ENCODE assay signal across 28 cellular contexts in the genomic region with DNA sequence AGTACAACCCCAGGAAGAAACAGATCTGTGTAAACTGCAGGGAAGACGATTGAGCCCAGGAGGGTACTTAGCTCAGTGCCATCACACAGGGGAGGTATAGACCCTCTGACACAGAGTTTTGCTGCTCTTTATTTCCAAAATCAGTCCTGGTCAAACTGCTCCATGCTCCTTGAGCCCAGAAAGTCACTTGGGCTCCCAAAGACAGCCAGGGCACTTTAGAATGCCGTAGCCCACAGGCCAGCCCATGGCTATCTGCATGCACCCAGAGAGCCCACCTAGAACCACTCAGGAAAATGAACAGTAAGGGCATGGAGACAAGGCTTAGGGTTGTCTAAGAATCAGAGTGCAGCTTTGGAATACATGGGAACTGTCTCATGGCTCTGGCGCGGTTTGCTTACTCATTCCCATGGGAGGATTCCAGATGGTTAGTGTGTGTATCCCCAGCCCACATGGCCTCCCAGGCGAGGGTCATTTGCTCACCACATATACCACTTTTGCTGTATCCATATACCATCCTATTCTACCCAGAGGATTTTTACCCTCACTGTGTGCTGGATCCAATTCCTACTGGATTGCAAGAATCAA. TPM values are rescaled to one million over a fixed set of nuclear protein-coding genes. Genes with fewer than 3 reads are reported as not detected.
DNase-seq lines count a peak whose midpoint lies in the region; ATAC-seq, FAIRE-seq and TF ChIP-seq lines count a peak whose summit lies in the region.
"Had no signal": no experiment of that assay in that cellular context is flagged by ENCODE, and none has a peak within 500 bp of the region (broad histone marks: within the 10 kb centered on the region; RNA-seq: fewer than 3 reads in every experiment).

No MANE protein-coding gene starts in this region.

- TF ChIP-seq CTCF in right lobe of liver (IDR thresholded peaks at IDR 0.05) (no peak), HepG2 (CRISPR knock-in tag; IDR thresholded peaks at IDR 0.05) (no peak)

- no peaks in the 10 kb centered on the region for H3K4me1 ChIP-seq in right lobe of liver
- H3K4me1 ChIP-seq in HepG2 (ENCODE audit: insufficient read depth, low read length): no peaks in the 10 kb centered on the region
- H3K4me1 ChIP-seq in right cardiac atrium (ENCODE audit: control insufficient read depth, insufficient read depth, low read length): no peaks in the 10 kb centered on the region
- H3K4me1 ChIP-seq: neural progenitor cell, psoas muscle had no signal

- in situ Hi-C loops in HepG2 (cut with HindIII; ENCODE audit: extremely low pct_ligation_motif_present, low pct_unique_long_range_greater_than_20kb): loop anchor here (10.0 kb wide), 2 partner anchors 272 to 1892 kb away; no protein-coding TSS in a partner anchor

- BruUV-seq in HepG2 (replicated peaks; lab: Mats Ljungman, UMichigan): no TSS peak

- no peaks in the 10 kb centered on the region for H4K20me1 ChIP-seq in HepG2 (ENCODE audit: insufficient read depth, low read length)

- CTCF ChIA-PET in HepG2 (lab: Yijun Ruan, JAX; ENCODE audit: low intra/inter-chr PET ratio, low total read pairs): no interaction called here

- no peaks in the 10 kb centered on the region for H3K36me3 ChIP-seq in right lobe of liver
- no peaks in the 10 kb centered on the region for H3K36me3 ChIP-seq in HepG2 (replicated peaks in 1 of 2; ENCODE audit: control insufficient read depth in 1 of 2, insufficient read depth in 2 of 2, low read length in 2 of 2)
- H3K36me3 ChIP-seq: gastroesophageal sphincter, neural progenitor cell, vagina had no signal

- no peaks in the 10 kb centered on the region for H3K27me3 ChIP-seq in right lobe of liver
- H3K27me3 ChIP-seq in HepG2 (ENCODE audit: control insufficient read depth in 1 of 2, insufficient read depth in 2 of 2, low read length in 2 of 2): no peaks in the 10 kb centered on the region
- H3K27me3 ChIP-seq in right cardiac atrium (ENCODE audit: control insufficient read depth, insufficient read depth): no peaks in the 10 kb centered on the region
- H3K27me3 ChIP-seq: neural progenitor cell, vagina had no signal

- no peak for TF ChIP-seq RAD21 in HepG2 (CRISPR knock-in tag; IDR thresholded peaks at IDR 0.05)

- TF ChIP-seq EP300 in HepG2 (IDR thresholded peaks at IDR 0.05; ENCODE audit: low read depth in 2 of 2, low read length in 2 of 2) (no peak), HepG2 (CRISPR knock-in tag; IDR thresholded peaks at IDR 0.05; ENCODE audit: borderline replicate concordance) (no peak)

- TF ChIP-seq POLR2A in right lobe of liver (IDR thresholded peaks at IDR 0.05) (no peak), HepG2 (IDR thresholded peaks at IDR 0.05; ENCODE audit: insufficient read depth in 1 of 2, low read depth in 2 of 2, low read length in 2 of 2) (no peak)

- 68% methylated on average over 4 of the region's 5 CpGs for WGBS in right lobe of liver (ENCODE audit: insufficient coverage, low coverage, low lambda C conversion rate, missing lambda C conversion rate)
- WGBS in HepG2 (ENCODE audit: low lambda C conversion rate): 16% methylated on average over 5 of the region's 5 CpGs
- WGBS in right cardiac atrium: 61% methylated on average over 5 of the region's 5 CpGs

- no peak overlapping the region for H2AFZ ChIP-seq in HepG2 (ENCODE audit: low read length)
- H2AFZ ChIP-seq: neural progenitor cell had no signal

- FAIRE-seq in HepG2 (lab: Jason Lieb, UNC) (no peak), urothelium cell line (lab: Jason Lieb, UNC) (no peak)
- FAIRE-seq: A204.1, D721Med, GM12878 had no signal

- H3K4me2 ChIP-seq in HepG2 (ENCODE audit: low read depth, low read length): no peak overlapping the region
- H3K4me2 ChIP-seq: neural progenitor cell had no signal

- ATAC-seq in right lobe of liver (no peak), HepG2 (no peak), right cardiac atrium (no peak)
- ATAC-seq: activated CD8-positive, alpha-beta T cell treated with anti-CD3 and anti-CD28 coated beads, Interleukin-2, amount 10 ng/mL, durations not matched to agents 7 days and 5 days; activated naive CD4-positive, alpha-beta T cell treated with anti-CD3 and anti-CD28 coated beads, Interleukin-2, amount 50 U/mL, for 72 hours; gastroesophageal sphincter; GM12878; psoas muscle had no signal

- no peak overlapping the region for H3K9ac ChIP-seq in HepG2 (ENCODE audit: insufficient read depth, low read depth, low read length)
- H3K9ac ChIP-seq: neural progenitor cell had no signal

- H3K4me3 ChIP-seq in right lobe of liver (no peak overlapping the region), HepG2 (replicated peaks in 1 of 3; ENCODE audit: insufficient read depth in 1 of 3, low read depth in 2 of 3, low read length in 3 of 3) (no peak overlapping the region), right cardiac atrium (ENCODE audit: low read length) (no peak overlapping the region)
- H3K4me3 ChIP-seq: coronary artery, gastroesophageal sphincter, GM12878, neural progenitor cell, psoas muscle, vagina had no signal

- peak in 2 of 3 donors; percentile 7 to 8 for DNase-seq in right lobe of liver
- DNase-seq in HepG2 (ENCODE audit: low spot score): no peak
- peak; percentile 81 for DNase-seq in NCI-H69 (lab: John Stamatoyannopoulos, UW)
- peak; percentile 41 for DNase-seq in fibroblast of peridontal ligament (ENCODE audit: extremely low read depth)
- peak; percentile 30 for DNase-seq in urothelium cell line (ENCODE audit: low spot score)
- DNase-seq in NCI-H748 (lab: John Stamatoyannopoulos, UW; ENCODE audit: unreplicated experiment): no peak
- DNase-seq in activated CD4-positive, CD25-positive, alpha-beta regulatory T cell (lab: John Stamatoyannopoulos, UW): no peak
- DNase-seq in right cardiac atrium: no peak
- DNase-seq: activated B cell treated with CpG ODN at 0.5 μM for 24 hours; activated CD8-positive, alpha-beta T cell treated with anti-CD3 and anti-CD28 coated beads, Interleukin-2, amount 10 ng/mL, durations not matched to agents 7 days and 5 days; activated T-cell treated with anti-CD3 and anti-CD28 coated beads, Interleukin-2, amount 50 U/mL, for 24 hours; C1 segment of cervical spinal cord; GF-D8; H7; NCI-H2029 treated with DMSO at 0.1 percent for 48 hours; psoas muscle; stimulated activated CD4-positive, alpha-beta T cell treated with anti-CD3 and anti-CD28 coated beads, Interleukin-12 subunit alpha, Interleukin-12 subunit beta, amount 100 ng/mL, for 4 hours; stimulated activated CD8-positive, alpha-beta memory T cell treated with anti-CD3 and anti-CD28 coated beads, Interleukin-4, amount 100 ng/mL, for 48 hours; substantia nigra; T-helper 2 cell had no signal

- POLR2A ChIA-PET in HepG2 (lab: Yijun Ruan, JAX): no interaction called here

- H3K9me3 ChIP-seq in right lobe of liver (no peaks in the 10 kb centered on the region), HepG2 (ENCODE audit: low read length) (no peaks in the 10 kb centered on the region), right cardiac atrium (ENCODE audit: control insufficient read depth, low read length) (no peaks in the 10 kb centered on the region)
- H3K9me3 ChIP-seq: gastroesophageal sphincter, psoas muscle, vagina had no signal

- no peaks in the 10 kb centered on the region for H3K79me2 ChIP-seq in HepG2 (ENCODE audit: insufficient read depth, low read length)

- H3K27ac ChIP-seq in right lobe of liver: no peak overlapping the region
- no peak overlapping the region for H3K27ac ChIP-seq in HepG2 (ENCODE audit: extremely low read length, insufficient read depth, low read length)
- H3K27ac ChIP-seq in right cardiac atrium (ENCODE audit: low read length): no peak overlapping the region
- H3K27ac ChIP-seq: coronary artery, gastroesophageal sphincter, neural progenitor cell, psoas muscle, vagina had no signal

- intact Hi-C loops in right lobe of liver (cut with DNase I) (no loop called here), HepG2 (cut with micrococcal nuclease; ENCODE audit: unreplicated experiment) (no loop called here), right cardiac atrium (cut with DNase I) (loop anchor here in 1 of 4 donors (5.0 kb wide), 1 partner anchor 234 kb away; no protein-coding TSS in a partner anchor)

TF ChIP-seq in HepG2, 621 proteins besides CTCF, POLR2A, EP300 and RAD21:
- no peak for TF ChIP-seq ZNF383 (CRISPR knock-in tag; IDR thresholded peaks at IDR 0.05; ENCODE audit: borderline replicate concordance)
- TF ChIP-seq ZMYM3 (CRISPR knock-in tag; IDR thresholded peaks at IDR 0.05): no peak
- TF ChIP-seq ZNF33A (CRISPR knock-in tag; IDR thresholded peaks at IDR 0.05; ENCODE audit: borderline replicate concordance): no peak
TF ChIP-seq in HepG2: peak in this region for 0.

RNA-seq across cellular contexts. Expression of gene PDCD5, which starts 14.7 kb away (rescaled TPM):
- total RNA-seq in right lobe of liver (10 to 100 TPM; 25.2 to 82.8 (median 42.8) TPM), HepG2 (2016; rRNA removed; fragmentation: Illumina TruSeq; extraction: Trizol) (332 and 370 TPM in 2 replicates), right cardiac atrium (100 to 1,000 TPM; 113 to 122 (median 116) TPM)
- 232 and 234 TPM in 2 replicates for total RNA-seq in HepG2 (2016; cell fraction: cytosol; rRNA removed; fragmentation: Illumina TruSeq; extraction: Trizol; ENCODE audit: low read depth)
- 325 and 382 TPM in 2 replicates for total RNA-seq in HepG2 (2016; cell fraction: insoluble cytoplasmic fraction; rRNA removed; fragmentation: Illumina TruSeq; extraction: Trizol)
- 226 and 239 TPM in 2 replicates for total RNA-seq in HepG2 (2016; cell fraction: membrane; rRNA removed; fragmentation: Illumina TruSeq; extraction: Trizol)
- total RNA-seq in HepG2 (2016; cell fraction: nucleus; rRNA removed; fragmentation: Illumina TruSeq; extraction: Trizol): 122 and 134 TPM in 2 replicates
- polyA plus RNA-seq in HepG2 (2011; rRNA removed) (55.6 and 56.3 TPM in 2 replicates), right cardiac atrium (254 TPM)
- polyA plus RNA-seq in HepG2 (2011; cell fraction: cytosol; rRNA removed): 69.0 and 71.6 TPM in 2 replicates
- 45.1 and 62.3 TPM in 2 replicates for polyA plus RNA-seq in HepG2 (2011; cell fraction: nucleus; rRNA removed)
- polyA plus RNA-seq in HepG2 (2012): 101 and 148 TPM in 2 replicates
- 204 and 221 TPM in 2 replicates for polyA plus RNA-seq in HepG2 (2016; cell fraction: cytosol; fragmentation: Illumina TruSeq; extraction: Trizol; ENCODE audit: low read depth)
- polyA plus RNA-seq in HepG2 (2016; cell fraction: insoluble cytoplasmic fraction; fragmentation: Illumina TruSeq; extraction: Trizol; ENCODE audit: low read depth): 280 and 285 TPM in 2 replicates
- polyA plus RNA-seq in HepG2 (2016; cell fraction: membrane; fragmentation: Illumina TruSeq; extraction: Trizol; ENCODE audit: low read depth): 167 and 189 TPM in 2 replicates
- polyA plus RNA-seq in HepG2 (2016; cell fraction: nucleus; fragmentation: Illumina TruSeq; extraction: Trizol; ENCODE audit: insufficient read depth, low read depth): 174 and 195 TPM in 2 replicates
- 9.5 and 13.1 TPM in 2 replicates for polyA minus RNA-seq in HepG2 (2011; rRNA and poly(A)+ RNA removed; ENCODE audit: low replicate concordance)
- 36.5 and 37.9 TPM in 2 replicates for polyA minus RNA-seq in HepG2 (2011; cell fraction: cytosol; rRNA and poly(A)+ RNA removed)
- 27.3 and 34.2 TPM in 2 replicates for polyA minus RNA-seq in HepG2 (2011; cell fraction: nucleus; rRNA and poly(A)+ RNA removed)

Comparison
In these comparisons a context has a peak if more than half of its experiments do, and no peak if none do; other contexts are left out.
1. DNase-seq: peak in right lobe of liver (2 of 3), NCI-H69 (single experiment), fibroblast of peridontal ligament (single experiment) and urothelium cell line (single experiment); none in HepG2 (single experiment), NCI-H748 (single experiment), activated CD4-positive, CD25-positive, alpha-beta regulatory T cell (0 of 4) and right cardiac atrium (0 of 3).